In the genomic region with DNA sequence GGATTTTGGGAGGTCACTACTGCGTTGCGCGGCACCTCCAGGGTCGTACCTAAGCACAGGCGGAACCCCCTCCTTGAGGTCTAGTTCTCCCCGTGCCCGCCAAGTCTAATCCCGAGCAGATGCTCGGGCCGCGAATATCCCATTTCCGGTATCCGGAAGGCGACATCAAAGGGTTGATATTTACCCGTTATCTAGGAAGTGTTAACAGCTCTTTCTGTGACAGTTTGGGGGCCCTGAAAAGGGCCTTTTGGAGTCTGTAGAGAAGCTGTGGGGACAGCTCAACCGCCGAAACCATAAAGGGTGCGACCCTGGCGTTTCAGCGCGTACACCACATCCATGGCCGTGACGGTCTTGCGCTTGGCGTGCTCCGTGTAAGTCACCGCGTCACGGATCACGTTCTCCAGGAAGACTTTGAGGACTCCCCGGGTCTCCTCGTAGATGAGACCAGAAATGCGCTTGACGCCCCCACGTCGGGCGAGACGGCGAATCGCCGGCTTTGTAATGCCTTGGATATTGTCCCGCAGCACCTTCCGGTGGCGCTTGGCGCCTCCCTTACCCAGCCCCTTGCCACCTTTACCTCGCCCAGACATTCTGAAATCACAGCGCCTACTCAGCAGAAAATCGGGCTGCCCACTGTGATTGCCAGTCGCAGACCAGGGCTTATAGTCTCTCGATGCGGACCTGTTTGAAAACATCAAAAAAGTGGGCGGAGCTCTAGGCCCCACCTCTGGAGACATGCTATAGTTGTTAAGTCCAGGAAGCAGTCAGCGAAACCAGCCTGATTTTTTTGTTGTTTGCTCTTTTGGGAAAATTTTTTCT, we compare ENCODE assay signal across 1 cellular context.
TF ChIP-seq lines count a peak whose summit lies in the region.

No MANE protein-coding gene starts in this region.

TF ChIP-seq in HepG2, 621 proteins besides CTCF, POLR2A, EP300 and RAD21 (continued from another document and continues in another):
- TF ChIP-seq, protein P1, sequence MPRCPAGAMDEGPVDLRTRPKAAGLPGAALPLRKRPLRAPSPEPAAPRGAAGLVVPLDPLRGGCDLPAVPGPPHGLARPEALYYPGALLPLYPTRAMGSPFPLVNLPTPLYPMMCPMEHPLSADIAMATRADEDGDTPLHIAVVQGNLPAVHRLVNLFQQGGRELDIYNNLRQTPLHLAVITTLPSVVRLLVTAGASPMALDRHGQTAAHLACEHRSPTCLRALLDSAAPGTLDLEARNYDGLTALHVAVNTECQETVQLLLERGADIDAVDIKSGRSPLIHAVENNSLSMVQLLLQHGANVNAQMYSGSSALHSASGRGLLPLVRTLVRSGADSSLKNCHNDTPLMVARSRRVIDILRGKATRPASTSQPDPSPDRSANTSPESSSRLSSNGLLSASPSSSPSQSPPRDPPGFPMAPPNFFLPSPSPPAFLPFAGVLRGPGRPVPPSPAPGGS (CRISPR knock-in tag; IDR thresholded peaks at IDR 0.05), result peak; percentile 79; the same call in 1 of the 2 replicates
- TF ChIP-seq FOXA1 (IDR thresholded peaks at IDR 0.05) (no peak), FOXA1 (CRISPR knock-in tag; IDR thresholded peaks at IDR 0.05) (peak; percentile 42; the same call in 1 of the 2 replicates), MIER2 (CRISPR knock-in tag; IDR thresholded peaks at IDR 0.05) (no peak), PLRG1 (conservative IDR thresholded peaks at IDR 0.05) (no peak), ZNF740 (CRISPR knock-in tag; IDR thresholded peaks at IDR 0.05) (no peak), TEF (CRISPR knock-in tag; IDR thresholded peaks at IDR 0.05) (0 out of 2 replicates have a peak, but pooled peaks have one; percentile 37), MBD4 (IDR thresholded peaks at IDR 0.05; ENCODE audit: borderline replicate concordance, low read length) (0 out of 2 replicates have a peak, but pooled peaks have one; percentile 74), ELF4 (CRISPR knock-in tag; IDR thresholded peaks at IDR 0.05; ENCODE audit: borderline replicate concordance) (peak; percentile 29; the same call in 1 of the 2 replicates), TEAD2 (CRISPR knock-in tag; IDR thresholded peaks at IDR 0.05) (no peak), ZNF17 (CRISPR knock-in tag; IDR thresholded peaks at IDR 0.05) (no peak), AKAP8 (CRISPR knock-in tag; IDR thresholded peaks at IDR 0.05) (no peak; the same call in 1 of the 2 replicates), JUND (CRISPR knock-in tag; IDR thresholded peaks at IDR 0.05) (peak; percentile 9; the same call in 1 of the 2 replicates), ZNF468 (CRISPR knock-in tag; IDR thresholded peaks at IDR 0.05) (no peak), ZNF10 (CRISPR knock-in tag; IDR thresholded peaks at IDR 0.05; ENCODE audit: borderline replicate concordance, low read depth) (no peak), POGK (CRISPR knock-in tag; conservative IDR thresholded peaks at IDR 0.05) (peak; percentile 54; the same call in 1 of the 2 replicates), JUNB (CRISPR knock-in tag; IDR thresholded peaks at IDR 0.05; ENCODE audit: borderline replicate concordance) (no peak), NRL (CRISPR knock-in tag; IDR thresholded peaks at IDR 0.05; ENCODE audit: borderline replicate concordance) (0 out of 2 replicates have a peak, but pooled peaks have one; percentile 73), ZHX1 (CRISPR knock-in tag; IDR thresholded peaks at IDR 0.05; ENCODE audit: low read depth) (0 out of 2 replicates have a peak, but pooled peaks have one; percentile 23), ZNF75D (CRISPR knock-in tag; IDR thresholded peaks at IDR 0.05; ENCODE audit: borderline replicate concordance) (no peak), ZBTB37 (CRISPR knock-in tag; IDR thresholded peaks at IDR 0.05) (no peak), ZNF124 (CRISPR knock-in tag; IDR thresholded peaks at IDR 0.05) (no peak), KLF16 (CRISPR knock-in tag; IDR thresholded peaks at IDR 0.05) (peak in 1 of 2 experiments; percentile 94; a peak in 2 of 4 replicates), KLF12 (CRISPR knock-in tag; IDR thresholded peaks at IDR 0.05; ENCODE audit: borderline replicate concordance) (0 out of 2 replicates have a peak, but pooled peaks have one; percentile 75), RORA (CRISPR knock-in tag; IDR thresholded peaks at IDR 0.05) (no peak), ZNF232 (CRISPR knock-in tag; IDR thresholded peaks at IDR 0.05; ENCODE audit: borderline replicate concordance) (peak; percentile 83), ZNF430 (CRISPR knock-in tag; IDR thresholded peaks at IDR 0.05) (peak; percentile 91), PAX8 (CRISPR knock-in tag; IDR thresholded peaks at IDR 0.05; ENCODE audit: borderline replicate concordance) (0 out of 2 replicates have a peak, but pooled peaks have one; percentile 41), ISL2 (CRISPR knock-in tag; IDR thresholded peaks at IDR 0.05) (no peak; the same call in 1 of the 2 replicates), IKZF1 (IDR thresholded peaks at IDR 0.05) (no peak), ZNF629 (CRISPR knock-in tag; conservative IDR thresholded peaks at IDR 0.05) (no peak; the same call in 1 of the 2 replicates), ZNF180 (CRISPR knock-in tag; IDR thresholded peaks at IDR 0.05; ENCODE audit: borderline replicate concordance, low read depth) (no peak)
- TF ChIP-seq, protein P2, sequence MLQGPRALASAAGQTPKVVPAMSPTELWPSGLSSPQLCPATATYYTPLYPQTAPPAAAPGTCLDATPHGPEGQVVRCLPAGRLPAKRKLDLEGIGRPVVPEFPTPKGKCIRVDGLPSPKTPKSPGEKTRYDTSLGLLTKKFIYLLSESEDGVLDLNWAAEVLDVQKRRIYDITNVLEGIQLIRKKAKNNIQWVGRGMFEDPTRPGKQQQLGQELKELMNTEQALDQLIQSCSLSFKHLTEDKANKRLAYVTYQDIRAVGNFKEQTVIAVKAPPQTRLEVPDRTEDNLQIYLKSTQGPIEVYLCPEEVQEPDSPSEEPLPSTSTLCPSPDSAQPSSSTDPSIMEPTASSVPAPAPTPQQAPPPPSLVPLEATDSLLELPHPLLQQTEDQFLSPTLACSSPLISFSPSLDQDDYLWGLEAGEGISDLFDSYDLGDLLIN (CRISPR knock-in tag; IDR thresholded peaks at IDR 0.05; ENCODE audit: borderline replicate concordance), result no peak
- TF ChIP-seq, protein P3, sequence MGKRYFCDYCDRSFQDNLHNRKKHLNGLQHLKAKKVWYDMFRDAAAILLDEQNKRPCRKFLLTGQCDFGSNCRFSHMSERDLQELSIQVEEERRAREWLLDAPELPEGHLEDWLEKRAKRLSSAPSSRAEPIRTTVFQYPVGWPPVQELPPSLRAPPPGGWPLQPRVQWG (CRISPR knock-in tag; IDR thresholded peaks at IDR 0.05; ENCODE audit: borderline replicate concordance, low read depth), result no peak
- TF ChIP-seq, protein P4, sequence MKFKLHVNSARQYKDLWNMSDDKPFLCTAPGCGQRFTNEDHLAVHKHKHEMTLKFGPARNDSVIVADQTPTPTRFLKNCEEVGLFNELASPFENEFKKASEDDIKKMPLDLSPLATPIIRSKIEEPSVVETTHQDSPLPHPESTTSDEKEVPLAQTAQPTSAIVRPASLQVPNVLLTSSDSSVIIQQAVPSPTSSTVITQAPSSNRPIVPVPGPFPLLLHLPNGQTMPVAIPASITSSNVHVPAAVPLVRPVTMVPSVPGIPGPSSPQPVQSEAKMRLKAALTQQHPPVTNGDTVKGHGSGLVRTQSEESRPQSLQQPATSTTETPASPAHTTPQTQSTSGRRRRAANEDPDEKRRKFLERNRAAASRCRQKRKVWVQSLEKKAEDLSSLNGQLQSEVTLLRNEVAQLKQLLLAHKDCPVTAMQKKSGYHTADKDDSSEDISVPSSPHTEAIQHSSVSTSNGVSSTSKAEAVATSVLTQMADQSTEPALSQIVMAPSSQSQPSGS (CRISPR knock-in tag; IDR thresholded peaks at IDR 0.05), result peak; percentile 74; the same call in 1 of the 2 replicates
- TF ChIP-seq, protein P5, sequence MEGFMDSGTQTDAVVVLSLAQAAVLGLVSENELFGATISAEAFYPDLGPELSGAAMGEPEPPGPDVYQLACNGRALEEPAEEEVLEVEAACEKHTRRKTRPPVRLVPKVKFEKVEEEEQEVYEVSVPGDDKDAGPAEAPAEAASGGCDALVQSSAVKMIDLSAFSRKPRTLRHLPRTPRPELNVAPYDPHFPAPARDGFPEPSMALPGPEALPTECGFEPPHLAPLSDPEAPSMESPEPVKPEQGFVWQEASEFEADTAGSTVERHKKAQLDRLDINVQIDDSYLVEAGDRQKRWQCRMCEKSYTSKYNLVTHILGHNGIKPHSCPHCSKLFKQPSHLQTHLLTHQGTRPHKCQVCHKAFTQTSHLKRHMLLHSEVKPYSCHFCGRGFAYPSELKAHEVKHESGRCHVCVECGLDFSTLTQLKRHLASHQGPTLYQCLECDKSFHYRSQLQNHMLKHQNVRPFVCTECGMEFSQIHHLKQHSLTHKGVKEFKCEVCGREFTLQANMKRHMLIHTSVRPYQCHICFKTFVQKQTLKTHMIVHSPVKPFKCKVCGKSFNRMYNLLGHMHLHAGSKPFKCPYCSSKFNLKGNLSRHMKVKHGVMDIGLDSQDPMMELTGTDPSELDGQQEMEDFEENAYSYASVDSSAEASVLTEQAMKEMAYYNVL (CRISPR knock-in tag; IDR thresholded peaks at IDR 0.05; ENCODE audit: borderline replicate concordance), result no peak
- TF ChIP-seq, protein P6, sequence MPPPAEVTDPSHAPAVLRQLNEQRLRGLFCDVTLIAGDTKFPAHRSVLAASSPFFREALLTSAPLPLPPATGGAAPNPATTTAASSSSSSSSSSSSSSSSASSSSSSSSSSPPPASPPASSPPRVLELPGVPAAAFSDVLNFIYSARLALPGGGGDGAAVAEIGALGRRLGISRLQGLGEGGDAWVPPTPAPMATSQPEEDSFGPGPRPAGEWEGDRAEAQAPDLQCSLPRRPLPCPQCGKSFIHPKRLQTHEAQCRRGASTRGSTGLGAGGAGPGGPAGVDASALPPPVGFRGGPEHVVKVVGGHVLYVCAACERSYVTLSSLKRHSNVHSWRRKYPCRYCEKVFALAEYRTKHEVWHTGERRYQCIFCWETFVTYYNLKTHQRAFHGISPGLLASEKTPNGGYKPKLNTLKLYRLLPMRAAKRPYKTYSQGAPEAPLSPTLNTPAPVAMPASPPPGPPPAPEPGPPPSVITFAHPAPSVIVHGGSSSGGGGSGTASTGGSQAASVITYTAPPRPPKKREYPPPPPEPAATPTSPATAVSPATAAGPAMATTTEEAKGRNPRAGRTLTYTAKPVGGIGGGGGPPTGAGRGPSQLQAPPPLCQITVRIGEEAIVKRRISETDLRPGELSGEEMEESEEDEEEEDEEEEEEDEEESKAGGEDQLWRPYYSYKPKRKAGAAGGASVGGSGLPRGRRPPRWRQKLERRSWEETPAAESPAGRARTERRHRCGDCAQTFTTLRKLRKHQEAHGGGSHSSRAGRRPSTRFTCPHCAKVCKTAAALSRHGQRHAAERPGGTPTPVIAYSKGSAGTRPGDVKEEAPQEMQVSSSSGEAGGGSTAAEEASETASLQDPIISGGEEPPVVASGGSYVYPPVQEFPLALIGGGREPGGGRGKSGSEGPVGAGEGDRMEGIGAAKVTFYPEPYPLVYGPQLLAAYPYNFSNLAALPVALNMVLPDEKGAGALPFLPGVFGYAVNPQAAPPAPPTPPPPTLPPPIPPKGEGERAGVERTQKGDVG (CRISPR knock-in tag; IDR thresholded peaks at IDR 0.05; ENCODE audit: borderline replicate concordance), result no peak
- TF ChIP-seq, protein P7, sequence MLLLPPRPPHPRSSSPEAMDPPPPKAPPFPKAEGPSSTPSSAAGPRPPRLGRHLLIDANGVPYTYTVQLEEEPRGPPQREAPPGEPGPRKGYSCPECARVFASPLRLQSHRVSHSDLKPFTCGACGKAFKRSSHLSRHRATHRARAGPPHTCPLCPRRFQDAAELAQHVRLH (CRISPR knock-in tag; IDR thresholded peaks at IDR 0.05; ENCODE audit: borderline replicate concordance, low read depth), result peak; percentile 84; the same call in 1 of the 2 replicates
